18 cellular contexts compared by ENCODE assay signal in genomic region chr16:619476-620100, GRCh38. TPM values are rescaled to one million over a fixed set of nuclear protein-coding genes. Genes with fewer than 3 reads are reported as not detected.
"Had no signal": no experiment of that assay in that cellular context is flagged by ENCODE, and none has a peak within 500 bp of the region (broad histone marks: within the 10 kb centered on the region; RNA-seq: fewer than 3 reads in every experiment).

No MANE protein-coding gene starts in this region.

- ATAC-seq: heart right ventricle; stimulated activated effector memory CD8-positive, alpha-beta T cell treated with anti-CD3 and anti-CD28 coated beads, Interleukin-12 subunit alpha, Interleukin-12 subunit beta, amount 100 ng/mL, for 72 hours had no signal

- DNase-seq: effector CD4-positive, alpha-beta T cell; foreskin melanocyte; heart right ventricle; hypothalamus; kidney glomerular epithelial cell; naive B cell; ovary; stimulated activated CD4-positive, alpha-beta T cell treated with anti-CD3 and anti-CD28 coated beads, Interleukin-4, amount 100 ng/mL, for 1 hour; stimulated activated CD8-positive, alpha-beta memory T cell treated with anti-CD3 and anti-CD28 coated beads, Interleukin-4, amount 100 ng/mL, for 48 hours; testis had no signal

- H3K4me2 ChIP-seq: smooth muscle cell had no signal

- FAIRE-seq: islet of Langerhans had no signal

- H3K9me3 ChIP-seq: heart right ventricle, neutrophil, ovary, right atrium auricular region, testis, tibial nerve had no signal

- H3K36me3 ChIP-seq: ovary, right atrium auricular region had no signal

- H3K27ac ChIP-seq: coronary artery, heart right ventricle, neutrophil, ovary, right atrium auricular region, testis, tibial nerve had no signal

- H3K4me1 ChIP-seq: heart right ventricle, right atrium auricular region had no signal

- H3K4me3 ChIP-seq: coronary artery, heart right ventricle, ovary, right atrium auricular region, smooth muscle cell, testis, tibial nerve had no signal

- H3K27me3 ChIP-seq: heart right ventricle, neutrophil, ovary, right atrium auricular region, testis, tibial nerve had no signal

RNA-seq across cellular contexts. Expression of gene WFIKKN1, which starts 11.2 kb away (rescaled TPM):
- total RNA-seq: bronchial epithelial cell, smooth muscle cell had no signal
